ENCODE assay signal across 19 cellular contexts in genomic region chr10:77820349-77820748, GRCh38.
A peak's percentile ranks its signal among the peaks of the same experiment; 100 is the strongest.
DNase-seq lines count a peak whose midpoint lies in the region; ATAC-seq and TF ChIP-seq lines count a peak whose summit lies in the region.
"Had no signal": no experiment of that assay in that cellular context is flagged by ENCODE, and none has a peak within 500 bp of the region (broad histone marks: within the 10 kb centered on the region; RNA-seq: fewer than 3 reads in every experiment).

No MANE protein-coding gene starts in this region.

- H3K27me3 Mint-ChIP-seq in neural progenitor cell (ENCODE audit: insufficient read depth, low read depth): no peaks in the 10 kb centered on the region
- H3K27me3 Mint-ChIP-seq: CD4-positive, alpha-beta memory T cell; naive thymus-derived CD4-positive, alpha-beta T cell had no signal

- H3K4me3 Mint-ChIP-seq in neural progenitor cell: no peak overlapping the region
- H3K4me3 Mint-ChIP-seq: activated naive CD4-positive, alpha-beta T cell treated with anti-CD3 and anti-CD28 coated beads for 36 hours; CD4-positive, alpha-beta memory T cell had no signal

- H3K27ac ChIP-seq in RWPE2 (ENCODE audit: poor library complexity, severe bottlenecking) (peak overlapping the region; percentile 49), neural progenitor cell (no peak overlapping the region), gastroesophageal sphincter (no peak overlapping the region)
- H3K27ac ChIP-seq: cardiac muscle cell, SJSA1 had no signal

- no peaks in the 10 kb centered on the region for H3K9me3 ChIP-seq in RWPE2 (ENCODE audit: severe bottlenecking)
- no peaks in the 10 kb centered on the region for H3K9me3 ChIP-seq in neural progenitor cell (ENCODE audit: low read depth)
- H3K9me3 ChIP-seq in gastroesophageal sphincter: no peaks in the 10 kb centered on the region
- H3K9me3 ChIP-seq: SJSA1 had no signal

- no peaks in the 10 kb centered on the region for H3K9me3 Mint-ChIP-seq in neural progenitor cell
- H3K9me3 Mint-ChIP-seq: activated naive CD4-positive, alpha-beta T cell treated with anti-CD3 and anti-CD28 coated beads for 36 hours; naive thymus-derived CD4-positive, alpha-beta T cell had no signal

- H3K4me1 ChIP-seq in RWPE2 (ENCODE audit: insufficient read depth, poor library complexity, severe bottlenecking) (peaks cover 15% of the 10 kb centered on the region), neural progenitor cell (no peaks in the 10 kb centered on the region), gastroesophageal sphincter (peaks cover 0 to 4% (median 0%) of the 10 kb centered on the region in 3 donors)
- H3K4me1 ChIP-seq: SJSA1 had no signal

- peak overlapping the region; percentile 74 for H3K27ac Mint-ChIP-seq in neural progenitor cell
- H3K27ac Mint-ChIP-seq: activated naive CD4-positive, alpha-beta T cell treated with anti-CD3 and anti-CD28 coated beads for 36 hours had no signal

- H3K4me1 Mint-ChIP-seq in neural progenitor cell: no peaks in the 10 kb centered on the region

- peak; percentile 18 for DNase-seq in activated CD4-positive, alpha-beta T cell treated with anti-CD3 and anti-CD28 coated beads for 48 hours
- DNase-seq in activated CD4-positive, alpha-beta T cell treated with anti-CD3 and anti-CD28 coated beads, Interleukin-2, amount 50 U/mL, for 1 hour: no peak
- no peak for DNase-seq in RWPE2 (ENCODE audit: low spot score)
- DNase-seq in choroid plexus epithelial cell (ENCODE audit: low read depth): peak; percentile 61
- no peak for DNase-seq in neural progenitor cell (ENCODE audit: low spot score)
- DNase-seq in erythroblast (lab: John Stamatoyannopoulos, UW): no peak
- DNase-seq: activated CD8-positive, alpha-beta memory T cell treated with anti-CD3 and anti-CD28 coated beads for 24 hours; activated naive CD4-positive, alpha-beta T cell treated with anti-CD3 and anti-CD28 coated beads for 36 hours; CD4-positive, alpha-beta memory T cell; effector CD4-positive, alpha-beta T cell; naive thymus-derived CD4-positive, alpha-beta T cell; NCI-H2029 treated with DMSO at 0.1 percent for 48 hours; NCI-H524; stimulated activated CD4-positive, alpha-beta T cell treated with anti-CD3 and anti-CD28 coated beads, Interleukin-12 subunit alpha, Interleukin-12 subunit beta, amount 100 ng/mL, for 4 hours; stimulated activated naive CD4-positive, alpha-beta T cell treated with Interleukin-2 at 50 U/mL for 16 hours had no signal

- H3K27me3 ChIP-seq in RWPE2 (ENCODE audit: insufficient read depth, poor library complexity, severe bottlenecking) (no peaks in the 10 kb centered on the region), neural progenitor cell (no peaks in the 10 kb centered on the region), gastroesophageal sphincter (no peaks in the 10 kb centered on the region)
- H3K27me3 ChIP-seq: cardiac muscle cell, SJSA1 had no signal

- TF ChIP-seq POLR2A in erythroblast (IDR thresholded peaks at IDR 0.05; ENCODE audit: low read length): no peak
- no peak for TF ChIP-seq POLR2A in gastroesophageal sphincter (IDR thresholded peaks at IDR 0.05)

- no peak overlapping the region for H3K4me2 ChIP-seq in neural progenitor cell

- ATAC-seq in RWPE2 (ENCODE audit: low read depth) (peak; percentile 47), gastroesophageal sphincter (no peak)
- no peak for ATAC-seq in activated CD4-positive, CD25-positive, alpha-beta regulatory T cell treated with anti-CD3 and anti-CD28 coated beads, Interleukin-2, amount 50 U/mL, for 24 hours
- ATAC-seq: naive thymus-derived CD4-positive, alpha-beta T cell had no signal

- H3K36me3 Mint-ChIP-seq in neural progenitor cell: peaks cover 34% of the 10 kb centered on the region
- H3K36me3 Mint-ChIP-seq: naive thymus-derived CD4-positive, alpha-beta T cell had no signal

- H4K20me1 ChIP-seq in neural progenitor cell (ENCODE audit: low read depth): peaks cover 3% of the 10 kb centered on the region

- H2AFZ ChIP-seq in neural progenitor cell (replicated peaks): no peak overlapping the region

- no peaks in the 10 kb centered on the region for H3K79me2 ChIP-seq in neural progenitor cell (ENCODE audit: low read depth)

- H3K4me3 ChIP-seq in RWPE2 (ENCODE audit: severe bottlenecking): no peak overlapping the region
- H3K4me3 ChIP-seq in choroid plexus epithelial cell (ENCODE audit: low read depth, low read length): no peak overlapping the region
- H3K4me3 ChIP-seq in neural progenitor cell: no peak overlapping the region
- no peak overlapping the region for H3K4me3 ChIP-seq in gastroesophageal sphincter
- H3K4me3 ChIP-seq: cardiac muscle cell, SJSA1 had no signal

- H3F3A ChIP-seq in neural progenitor cell (ENCODE audit: low read depth): no peaks in the 10 kb centered on the region

- H3K36me3 ChIP-seq in RWPE2 (ENCODE audit: low read depth): peaks cover 100% of the 10 kb centered on the region
- peaks cover 3% of the 10 kb centered on the region for H3K36me3 ChIP-seq in neural progenitor cell
- peaks cover 0 to 98% of the 10 kb centered on the region in 2 donors for H3K36me3 ChIP-seq in gastroesophageal sphincter

- no peak for TF ChIP-seq EP300 in gastroesophageal sphincter (IDR thresholded peaks at IDR 0.05)

- TF ChIP-seq CTCF in RWPE2 (IDR thresholded peaks at IDR 0.05; ENCODE audit: poor library complexity, severe bottlenecking): no peak
- no peak for TF ChIP-seq CTCF in choroid plexus epithelial cell (conservative IDR thresholded peaks at IDR 0.05; ENCODE audit: low read depth, low read length)
- TF ChIP-seq CTCF in neural progenitor cell (IDR thresholded peaks at IDR 0.05): no peak
- no peak for TF ChIP-seq CTCF in gastroesophageal sphincter (IDR thresholded peaks at IDR 0.05)

- WGBS in gastroesophageal sphincter (ENCODE audit: low coverage in 1 of 2), 2 donors: 83 to 89% methylated on average over 8 to 9 of the region's 9 CpGs

- H3K9ac ChIP-seq in neural progenitor cell: no peak overlapping the region

Comparison
In these comparisons a context has a peak if more than half of its experiments do, and no peak if none do; other contexts are left out.
1. DNase-seq: peak in activated CD4-positive, alpha-beta T cell treated with anti-CD3 and anti-CD28 coated beads for 48 hours (single experiment) and choroid plexus epithelial cell (single experiment); none in activated CD4-positive, alpha-beta T cell treated with anti-CD3 and anti-CD28 coated beads, Interleukin-2, amount 50 U/mL, for 1 hour (single experiment), RWPE2 (single experiment), neural progenitor cell (single experiment) and erythroblast (0 of 2).